In genomic region chr5:40093550-40093949, GRCh38 we compare ENCODE assay signal across 23 cellular contexts.
DNase-seq lines count a peak whose midpoint lies in the region; ATAC-seq, FAIRE-seq and TF ChIP-seq lines count a peak whose summit lies in the region.
"Had no signal": no experiment of that assay in that cellular context is flagged by ENCODE, and none has a peak within 500 bp of the region (broad histone marks: within the 10 kb centered on the region; RNA-seq: fewer than 3 reads in every experiment).

No MANE protein-coding gene starts in this region.

- H3K27me3 ChIP-seq in bronchial epithelial cell (ENCODE audit: control insufficient read depth, insufficient read depth, low read length) (no peaks in the 10 kb centered on the region), rectal smooth muscle tissue (ENCODE audit: control insufficient read depth, insufficient read depth, low read length) (no peaks in the 10 kb centered on the region)
- H3K27me3 ChIP-seq: BE2C had no signal

- peak; percentile 37 for ATAC-seq in esophagus mucosa
- no peak for ATAC-seq in GM19351 (IDR thresholded peaks at IDR 0.05; ENCODE audit: unreplicated experiment)
- ATAC-seq: GM23338 had no signal

- H3K36me3 ChIP-seq in bronchial epithelial cell (ENCODE audit: control insufficient read depth, insufficient read depth, low read length) (no peaks in the 10 kb centered on the region), rectal smooth muscle tissue (ENCODE audit: control insufficient read depth, insufficient read depth, low read length) (no peaks in the 10 kb centered on the region)
- H3K36me3 ChIP-seq: BE2C had no signal

- no peak for FAIRE-seq in bronchial epithelial cell (lab: Jason Lieb, UNC)
- FAIRE-seq: A204.1, G401.6, GM12891, GM19239, H54 had no signal

- H3K4me3 ChIP-seq in bronchial epithelial cell (ENCODE audit: low read depth, low read length) (no peak overlapping the region), rectal smooth muscle tissue (ENCODE audit: low read length) (no peak overlapping the region)
- H3K4me3 ChIP-seq: GM23338 had no signal

- H3K4me1 ChIP-seq in rectal smooth muscle tissue (ENCODE audit: control insufficient read depth, insufficient read depth, low read length): peaks cover 6% of the 10 kb centered on the region
- H3K4me1 ChIP-seq: BE2C had no signal

- no peak overlapping the region for H3K9ac ChIP-seq in rectal smooth muscle tissue (ENCODE audit: low read length)

- peak overlapping the region; percentile 45 for H3K27ac ChIP-seq in rectal smooth muscle tissue (ENCODE audit: low read depth, low read length)

- DNase-seq in bronchial epithelial cell (ENCODE audit: low read depth): peak; percentile 71
- DNase-seq in islet precursor cell: no peak
- no peak for DNase-seq in NK-92 (lab: John Stamatoyannopoulos, UW; ENCODE audit: unreplicated experiment)
- DNase-seq: ACHN; BE2C; C1 segment of cervical spinal cord; CD4-positive, CD25-positive, alpha-beta regulatory T cell; CD8-positive, alpha-beta memory T cell; COR-L47; DMS 273 treated with DMSO at 0.1 percent for 48 hours; DMS53; DND-41; HCEC 1CT; IMR-90 had no signal

- TF ChIP-seq CTCF in bronchial epithelial cell (IDR thresholded peaks at IDR 0.05; ENCODE audit: insufficient read depth, low read length, severe bottlenecking): no peak
